11 cellular contexts compared by ENCODE assay signal in the genomic region with DNA sequence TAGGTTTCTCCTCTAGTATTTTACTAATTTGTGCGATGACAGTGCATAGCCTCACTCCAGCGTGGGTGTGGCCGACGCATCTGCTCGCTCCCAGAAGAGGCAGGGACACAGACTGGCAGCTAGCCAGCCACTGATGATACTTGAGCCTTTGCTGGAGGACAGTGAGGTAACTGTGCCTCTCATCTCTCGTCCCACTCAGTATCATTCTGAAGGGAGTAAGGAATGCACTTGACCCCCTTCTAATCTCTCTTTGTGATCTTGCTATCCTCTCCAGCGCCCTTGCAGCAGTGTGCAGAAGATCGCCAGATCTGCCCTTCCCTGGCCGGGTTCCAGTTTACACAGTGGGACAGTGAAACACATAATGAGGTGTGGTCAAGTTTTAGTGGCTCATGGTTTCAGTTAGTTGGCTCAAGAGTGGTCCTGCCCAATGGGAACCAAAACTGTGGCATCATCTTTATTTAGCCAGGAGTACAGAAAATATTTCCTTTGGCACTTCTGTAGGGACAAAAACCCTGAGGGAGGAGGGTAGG. TPM values are rescaled to one million over a fixed set of nuclear protein-coding genes. Genes with fewer than 3 reads are reported as not detected.
DNase-seq lines count a peak whose midpoint lies in the region; ATAC-seq and TF ChIP-seq lines count a peak whose summit lies in the region.
"Had no signal": no experiment of that assay in that cellular context is flagged by ENCODE, and none has a peak within 500 bp of the region (broad histone marks: within the 10 kb centered on the region; RNA-seq: fewer than 3 reads in every experiment).

No MANE protein-coding gene starts in this region.

- peak overlapping the region; percentile 53 for H2AFZ ChIP-seq in fibroblast of lung (ENCODE audit: low read length)

- peak overlapping the region in 3 of 7 donors; percentile 4 to 73 (median 66) for H3K27ac Mint-ChIP-seq in CD14-positive monocyte
- H3K27ac Mint-ChIP-seq: activated naive CD8-positive, alpha-beta T cell treated with anti-CD3 and anti-CD28 coated beads, Interleukin-2, amount 50 U/mL, for 24 hours; WTC11 had no signal

- H3K79me2 ChIP-seq in fibroblast of lung (ENCODE audit: control insufficient read depth, insufficient read depth, low read length), result no peaks in the 10 kb centered on the region

- H3K4me3 ChIP-seq in fibroblast of lung (replicated peaks in 1 of 4; ENCODE audit: control extremely low read depth in 1 of 4, insufficient read depth in 1 of 4, low read depth in 3 of 4, low read length in 4 of 4), result no peak overlapping the region
- H3K4me3 ChIP-seq: prostate gland had no signal

- peak overlapping the region; percentile 60 for H3K27ac ChIP-seq in fibroblast of lung (ENCODE audit: insufficient read depth, low read length)
- H3K27ac ChIP-seq: prostate gland had no signal

- H4K20me1 ChIP-seq in fibroblast of lung (ENCODE audit: control insufficient read depth, extremely low read depth, insufficient read depth, low read length), result no peaks in the 10 kb centered on the region

- peaks cover 76 to 90% of the 10 kb centered on the region in 2 donors for H3K36me3 Mint-ChIP-seq in CD14-positive monocyte

- no peaks in the 10 kb centered on the region for H3K9me3 ChIP-seq in fibroblast of lung (ENCODE audit: control insufficient read depth, insufficient read depth, low read depth, low read length)
- H3K9me3 ChIP-seq: prostate gland had no signal

- H3K27me3 Mint-ChIP-seq in CD14-positive monocyte (ENCODE audit: low read depth in 3 of 3), result no peaks in the 10 kb centered on the region
- H3K27me3 Mint-ChIP-seq: activated naive CD8-positive, alpha-beta T cell treated with anti-CD3 and anti-CD28 coated beads, Interleukin-2, amount 50 U/mL, for 24 hours had no signal

- no peaks in the 10 kb centered on the region for H3K27me3 ChIP-seq in fibroblast of lung (ENCODE audit: control insufficient read depth, insufficient read depth, low read length)

- H3K4me1 ChIP-seq in fibroblast of lung (ENCODE audit: control insufficient read depth, extremely low read depth, insufficient read depth, low read length), result peaks cover 5% of the 10 kb centered on the region
- H3K4me1 ChIP-seq: prostate gland had no signal

- ATAC-seq in HG03108 (IDR thresholded peaks at IDR 0.05; ENCODE audit: unreplicated experiment) (no peak), GM18858 (IDR thresholded peaks at IDR 0.05; ENCODE audit: unreplicated experiment) (no peak)
- ATAC-seq: activated naive CD8-positive, alpha-beta T cell treated with anti-CD3 and anti-CD28 coated beads, Interleukin-2, amount 50 U/mL, for 24 hours; WTC11 had no signal

- TF ChIP-seq CTCF in fibroblast of lung (conservative IDR thresholded peaks at IDR 0.05 in 1 of 2, IDR thresholded peaks at IDR 0.05 in 1 of 2; ENCODE audit: low read depth in 1 of 2, low read length in 2 of 2) (no peak), CD14-positive monocyte (IDR thresholded peaks at IDR 0.05) (no peak)

- H3K9me3 Mint-ChIP-seq in CD14-positive monocyte, result no peaks in the 10 kb centered on the region
- H3K9me3 Mint-ChIP-seq: activated naive CD8-positive, alpha-beta T cell treated with anti-CD3 and anti-CD28 coated beads, Interleukin-2, amount 50 U/mL, for 24 hours; WTC11 had no signal

- peak; percentile 49 for DNase-seq in DMS153 treated with DMSO at 0.1 percent for 48 hours (lab: John Stamatoyannopoulos, UW; ENCODE audit: unreplicated experiment)
- DNase-seq in NCI-H460 (ENCODE audit: extremely low read depth, low read depth), result peak; percentile 30
- DNase-seq in fibroblast of lung (ENCODE audit: low read depth in 2 of 2), result no peak
- DNase-seq in pons (ENCODE audit: low spot score), result peak; percentile 40
- no peak for DNase-seq in CD14-positive monocyte (ENCODE audit: low spot score)
- DNase-seq in NOMO-1 treated with DMSO at 0.1 percent for 48 hours (lab: John Stamatoyannopoulos, UW; ENCODE audit: unreplicated experiment), result no peak
- DNase-seq: activated naive CD8-positive, alpha-beta T cell treated with anti-CD3 and anti-CD28 coated beads, Interleukin-2, amount 50 U/mL, for 24 hours had no signal

- no peak overlapping the region for H3K4me2 ChIP-seq in fibroblast of lung (ENCODE audit: extremely low read depth, insufficient read depth, low read length)

- H3K36me3 ChIP-seq in fibroblast of lung (ENCODE audit: control insufficient read depth, insufficient read depth, low read length), result peaks cover 3% of the 10 kb centered on the region
- H3K36me3 ChIP-seq: prostate gland had no signal

- intact Hi-C loops in CD14-positive monocyte (cut with micrococcal nuclease), result no loop called here

- H3K9ac ChIP-seq in fibroblast of lung (ENCODE audit: insufficient read depth, low read length), result no peak overlapping the region

- no peak overlapping the region for H3K4me3 Mint-ChIP-seq in CD14-positive monocyte
- H3K4me3 Mint-ChIP-seq: activated naive CD8-positive, alpha-beta T cell treated with anti-CD3 and anti-CD28 coated beads, Interleukin-2, amount 50 U/mL, for 24 hours; WTC11 had no signal

- H3K4me1 Mint-ChIP-seq in CD14-positive monocyte, result no peaks in the 10 kb centered on the region
- H3K4me1 Mint-ChIP-seq: activated naive CD8-positive, alpha-beta T cell treated with anti-CD3 and anti-CD28 coated beads, Interleukin-2, amount 50 U/mL, for 24 hours; WTC11 had no signal

RNA-seq across cellular contexts. Expression of gene NCAPH, which starts 17.5 kb away (rescaled TPM):
- total RNA-seq in NCI-H460 (2014; rRNA removed; shearing (Covaris generic)), result 24.1 and 32.5 TPM in 2 replicates
- 24.0 and 42.1 TPM in 2 replicates for polyA plus RNA-seq in NCI-H460 (2014; cell fraction: nucleus; rRNA removed)
- total RNA-seq in fibroblast of lung, result 0.51 and 4.3 TPM in 2 replicates
- 8.4 and 34.6 TPM in 2 replicates for polyA plus RNA-seq in fibroblast of lung
- polyA plus RNA-seq in fibroblast of lung (2012), result 5.2 and 18.8 TPM in 2 replicates
- 9.2 and 54.9 TPM in 2 replicates for polyA minus RNA-seq in fibroblast of lung (ENCODE audit: low replicate concordance)
- polyA plus RNA-seq in CD14-positive monocyte, result under 1 TPM in 1 of 2 donors, not detected in 1; 0.19 TPM

RNA-seq across cellular contexts. Expression of gene ITPRIPL1, which starts 28.0 kb away (rescaled TPM):
- 0.09 TPM in 1 of 2 replicates, not detected in the other for total RNA-seq in NCI-H460 (2014; rRNA removed; shearing (Covaris generic))
- not detected in 2 replicates for polyA plus RNA-seq in NCI-H460 (2014; cell fraction: nucleus; rRNA removed)
- 4.1 and 4.6 TPM in 2 replicates for total RNA-seq in fibroblast of lung
- polyA plus RNA-seq in fibroblast of lung, result 2.0 and 2.6 TPM in 2 replicates
- 1.2 and 1.4 TPM in 2 replicates for polyA plus RNA-seq in fibroblast of lung (2012)
- polyA minus RNA-seq in fibroblast of lung (ENCODE audit: low replicate concordance), result 7.2 and 7.4 TPM in 2 replicates
- under 1 TPM; 0.18 to 0.50 TPM for polyA plus RNA-seq in CD14-positive monocyte

RNA-seq across cellular contexts. Expression of gene SNRNP200, which starts 47.8 kb away (rescaled TPM):
- total RNA-seq in NCI-H460 (2014; rRNA removed; shearing (Covaris generic)), result 77.6 and 83.8 TPM in 2 replicates
- 129 and 139 TPM in 2 replicates for polyA plus RNA-seq in NCI-H460 (2014; cell fraction: nucleus; rRNA removed)
- total RNA-seq in fibroblast of lung, result 39.8 and 49.4 TPM in 2 replicates
- polyA plus RNA-seq in fibroblast of lung (65.0 and 102 TPM in 2 replicates), CD14-positive monocyte (10 to 100 TPM; 27.2 to 36.1 TPM)
- 65.1 and 91.1 TPM in 2 replicates for polyA plus RNA-seq in fibroblast of lung (2012)
- 338 and 339 TPM in 2 replicates for polyA minus RNA-seq in fibroblast of lung (ENCODE audit: low replicate concordance)

Comparison
In these comparisons a context has a peak if more than half of its experiments do, and no peak if none do; other contexts are left out.
1. DNase-seq: peak in DMS153 treated with DMSO at 0.1 percent for 48 hours (single experiment), NCI-H460 (single experiment) and pons (single experiment); none in fibroblast of lung (0 of 2), CD14-positive monocyte (single experiment) and NOMO-1 treated with DMSO at 0.1 percent for 48 hours (single experiment).